In genomic region chr17:7218166-7218565, GRCh38 we compare ENCODE assay signal across 2 cellular contexts.
TF ChIP-seq lines count a peak whose summit lies in the region.

No MANE protein-coding gene starts in this region.

TF ChIP-seq in SK-N-SH, 30 proteins besides CTCF, POLR2A, EP300 and RAD21:
- TF ChIP-seq GABPA (IDR thresholded peaks at IDR 0.05; ENCODE audit: low read depth): no peak
- TF ChIP-seq EZH2phosphoT487 (IDR thresholded peaks at IDR 0.05; ENCODE audit: borderline replicate concordance, low read depth): no peak
- TF ChIP-seq CHD2 (IDR thresholded peaks at IDR 0.05; ENCODE audit: low read length, partially characterized antibody): no peak
- no peak for TF ChIP-seq YY1 (IDR thresholded peaks at IDR 0.05; ENCODE audit: low read depth)
- TF ChIP-seq NFIC (IDR thresholded peaks at IDR 0.05; ENCODE audit: borderline replicate concordance): no peak
- TF ChIP-seq TCF12 (IDR thresholded peaks at IDR 0.05): no peak
- no peak for TF ChIP-seq IRF3 (IDR thresholded peaks at IDR 0.05; ENCODE audit: low read depth, low read length)
- TF ChIP-seq PBX3 (IDR thresholded peaks at IDR 0.05): no peak
- no peak for TF ChIP-seq TAF1 (IDR thresholded peaks at IDR 0.05; ENCODE audit: borderline replicate concordance, low read depth, low read length)
- no peak for TF ChIP-seq MAX (IDR thresholded peaks at IDR 0.05; ENCODE audit: low read depth)
- no peak for TF ChIP-seq GATA2 (CRISPR knock-in tag; IDR thresholded peaks at IDR 0.05)

TF ChIP-seq in SK-N-SH treated with all-trans-retinoic acid at 6 μM for 48 hours, 23 proteins besides CTCF, POLR2A, EP300 and RAD21:
- no peak for TF ChIP-seq CSDC2 (CRISPR knock-in tag; IDR thresholded peaks at IDR 0.05)
